Comparison of ENCODE assay signal across 12 cellular contexts in genomic region chr2:215409331-215410127, GRCh38. TPM values are rescaled to one million over a fixed set of nuclear protein-coding genes. Genes with fewer than 3 reads are reported as not detected.
DNase-seq lines count a peak whose midpoint lies in the region; ATAC-seq, FAIRE-seq and TF ChIP-seq lines count a peak whose summit lies in the region.
"Had no signal": no experiment of that assay in that cellular context is flagged by ENCODE, and none has a peak within 500 bp of the region (broad histone marks: within the 10 kb centered on the region; RNA-seq: fewer than 3 reads in every experiment).

No MANE protein-coding gene starts in this region.

- no peaks in the 10 kb centered on the region for H3K36me3 Mint-ChIP-seq in activated T-cell treated with anti-CD3 and anti-CD28 coated beads, Interleukin-2, amount 50 U/mL, for 24 hours (ENCODE audit: low read depth)
- H3K36me3 Mint-ChIP-seq in activated T-helper 1 cell treated with anti-CD3 and anti-CD28 coated beads, Interleukin-12 subunit alpha, Interleukin-12 subunit beta, Interleukin-2, Interleukin-4 antibody, amounts not matched to agents 30 ng/mL and 10 ng/mL and 1 ng/mL, durations not matched to agents 14 hours and 24 hours and 36 hours (ENCODE audit: low read depth): no peaks in the 10 kb centered on the region

- H3K27me3 Mint-ChIP-seq in activated T-cell treated with anti-CD3 and anti-CD28 coated beads, Interleukin-2, amount 50 U/mL, for 24 hours: peaks cover 46% of the 10 kb centered on the region
- peaks cover 8% of the 10 kb centered on the region for H3K27me3 Mint-ChIP-seq in activated T-helper 1 cell treated with anti-CD3 and anti-CD28 coated beads, Interleukin-12 subunit alpha, Interleukin-12 subunit beta, Interleukin-2, Interleukin-4 antibody, amounts not matched to agents 30 ng/mL and 10 ng/mL and 1 ng/mL, durations not matched to agents 14 hours and 24 hours and 36 hours (ENCODE audit: insufficient read depth)

- no peak overlapping the region for H4K5ac ChIP-seq in mesendoderm (ENCODE audit: low read length)

- H3K79me1 ChIP-seq in mesendoderm (ENCODE audit: low read length): no peaks in the 10 kb centered on the region

- no peak overlapping the region for H3K23ac ChIP-seq in mesendoderm (ENCODE audit: low read length)

- H3K27ac ChIP-seq in keratinocyte (ENCODE audit: control insufficient read depth, insufficient read depth, low read length) (no peak overlapping the region), mesendoderm (ENCODE audit: low read depth, low read length) (no peak overlapping the region)
- H3K27ac ChIP-seq: testis had no signal

- H3K4me2 ChIP-seq in keratinocyte (ENCODE audit: control insufficient read depth, extremely low read depth, insufficient read depth, low read depth, low read length) (no peak overlapping the region), mesendoderm (ENCODE audit: low read length) (no peak overlapping the region)

- dilution Hi-C loops in keratinocyte (cut with MboI; ENCODE audit: extremely low pct_ligation_motif_present, low sequenced_read_pairs): no loop called here

- H3K4me3 ChIP-seq in keratinocyte (ENCODE audit: control insufficient read depth in 2 of 3, extremely low read depth in 1 of 3, insufficient read depth in 2 of 3, low read depth in 1 of 3, low read length in 3 of 3): no peak overlapping the region
- H3K4me3 ChIP-seq in mesendoderm (ENCODE audit: low read length): no peak overlapping the region
- H3K4me3 ChIP-seq: testis had no signal

- H3K4ac ChIP-seq in mesendoderm (ENCODE audit: low read depth, low read length): no peak overlapping the region

- no peaks in the 10 kb centered on the region for H3K9me1 ChIP-seq in keratinocyte (ENCODE audit: control insufficient read depth, extremely low read depth, insufficient read depth, low read length)

- H3K79me2 ChIP-seq in keratinocyte (ENCODE audit: control insufficient read depth, insufficient read depth, low read length) (no peaks in the 10 kb centered on the region), mesendoderm (ENCODE audit: control insufficient read depth, insufficient read depth, low read length) (no peaks in the 10 kb centered on the region)

- peak; percentile 34 for FAIRE-seq in keratinocyte (lab: Jason Lieb, UNC)

- peaks cover 2% of the 10 kb centered on the region for H3K9me3 Mint-ChIP-seq in activated T-cell treated with anti-CD3 and anti-CD28 coated beads, Interleukin-2, amount 50 U/mL, for 24 hours
- H3K9me3 Mint-ChIP-seq in activated T-helper 1 cell treated with anti-CD3 and anti-CD28 coated beads, Interleukin-12 subunit alpha, Interleukin-12 subunit beta, Interleukin-2, Interleukin-4 antibody, amounts not matched to agents 30 ng/mL and 10 ng/mL and 1 ng/mL, durations not matched to agents 14 hours and 24 hours and 36 hours: no peaks in the 10 kb centered on the region

- no peaks in the 10 kb centered on the region for H4K20me1 ChIP-seq in keratinocyte (ENCODE audit: control insufficient read depth, extremely low read depth, insufficient read depth, low read length)

- H3K36me3 ChIP-seq in keratinocyte (ENCODE audit: control insufficient read depth in 2 of 2, extremely low read depth in 1 of 2, insufficient read depth in 2 of 2, low read length in 2 of 2) (peaks cover 4 to 35% of the 10 kb centered on the region in 2 experiments), mesendoderm (ENCODE audit: control insufficient read depth, insufficient read depth, low read length) (peaks cover 12% of the 10 kb centered on the region)

- no peak overlapping the region for H3K56ac ChIP-seq in mesendoderm (ENCODE audit: low read length)

- no peak overlapping the region for H3K27ac Mint-ChIP-seq in activated T-cell treated with anti-CD3 and anti-CD28 coated beads, Interleukin-2, amount 50 U/mL, for 24 hours
- H3K27ac Mint-ChIP-seq in activated T-helper 1 cell treated with anti-CD3 and anti-CD28 coated beads, Interleukin-12 subunit alpha, Interleukin-12 subunit beta, Interleukin-2, Interleukin-4 antibody, amounts not matched to agents 30 ng/mL and 10 ng/mL and 1 ng/mL, durations not matched to agents 14 hours and 24 hours and 36 hours: peak overlapping the region; percentile 67

- H3K4me1 ChIP-seq in keratinocyte (ENCODE audit: control insufficient read depth, extremely low read depth, insufficient read depth, low read length) (peaks cover 14% of the 10 kb centered on the region), mesendoderm (ENCODE audit: control insufficient read depth, low read depth, low read length) (no peaks in the 10 kb centered on the region)
- H3K4me1 ChIP-seq: testis had no signal

- intact Hi-C loops in activated T-helper 1 cell treated with anti-CD3 and anti-CD28 coated beads, Interleukin-12 subunit alpha, Interleukin-12 subunit beta, Interleukin-2, Interleukin-4 antibody, amounts not matched to agents 30 ng/mL and 10 ng/mL and 1 ng/mL, durations not matched to agents 14 hours and 24 hours and 36 hours (cut with micrococcal nuclease): loop anchor here (2.0 to 5.0 kb wide), 2 partner anchors 27 to 97 kb away; partner anchors contain the start of genes ATIC and FN1

- no peak for TF ChIP-seq CTCF in keratinocyte (optimal IDR thresholded peaks at IDR 0.05 in 1 of 3, IDR thresholded peaks at IDR 0.05 in 1 of 3, conservative IDR thresholded peaks at IDR 0.05 in 1 of 3; ENCODE audit: extremely low read depth in 1 of 3, insufficient read depth in 2 of 3, low read length in 3 of 3)

- peak; percentile 33 for DNase-seq in activated T-cell treated with anti-CD3 and anti-CD28 coated beads for 48 hours (ENCODE audit: low read depth)
- no peak for DNase-seq in activated T-cell treated with anti-CD3 and anti-CD28 coated beads, Interleukin-2, amount 50 U/mL, for 24 hours
- DNase-seq in activated T-helper 1 cell treated with anti-CD3 and anti-CD28 coated beads, Interleukin-12 subunit alpha, Interleukin-12 subunit beta, Interleukin-2, Interleukin-4 antibody, amounts not matched to agents 30 ng/mL and 10 ng/mL and 1 ng/mL, durations not matched to agents 14 hours and 24 hours and 36 hours (ENCODE audit: low spot score): peak; percentile 18
- DNase-seq in keratinocyte (ENCODE audit: low read depth, low spot score): no peak
- peak; percentile 53 for DNase-seq in stimulated activated naive CD8-positive, alpha-beta T cell treated with anti-CD3 and anti-CD28 coated beads, Interleukin-15, Interleukin-2, amounts not matched to agents 100 U/mL and 50 U/mL, for 24 hours
- no peak for DNase-seq in NCI-H187 (lab: John Stamatoyannopoulos, UW)
- DNase-seq in mesendoderm: no peak
- DNase-seq: central memory CD4-positive, alpha-beta T cell; islet precursor cell; NCI-H1417; testis had no signal

- H3K4me3 Mint-ChIP-seq in activated T-cell treated with anti-CD3 and anti-CD28 coated beads, Interleukin-2, amount 50 U/mL, for 24 hours: no peak overlapping the region
- H3K4me3 Mint-ChIP-seq in activated T-helper 1 cell treated with anti-CD3 and anti-CD28 coated beads, Interleukin-12 subunit alpha, Interleukin-12 subunit beta, Interleukin-2, Interleukin-4 antibody, amounts not matched to agents 30 ng/mL and 10 ng/mL and 1 ng/mL, durations not matched to agents 14 hours and 24 hours and 36 hours: peak overlapping the region; percentile 21

- H3K18ac ChIP-seq in mesendoderm (ENCODE audit: low read length): no peak overlapping the region

- H3K9ac ChIP-seq in keratinocyte (ENCODE audit: control insufficient read depth, extremely low read depth, insufficient read depth, low read length): no peak overlapping the region
- no peak overlapping the region for H3K9ac ChIP-seq in mesendoderm (ENCODE audit: low read length)

- H2BK5ac ChIP-seq in mesendoderm (ENCODE audit: low read length): no peak overlapping the region

- peak; percentile 86 for ATAC-seq in stimulated activated naive CD8-positive, alpha-beta T cell treated with anti-CD3 and anti-CD28 coated beads, Interleukin-15, Interleukin-2, amounts not matched to agents 100 U/mL and 50 U/mL, for 24 hours
- ATAC-seq in GM19035 (IDR thresholded peaks at IDR 0.05; ENCODE audit: unreplicated experiment): no peak

- WGBS in mesendoderm (ENCODE audit: extremely low coverage, insufficient coverage, low lambda C conversion rate): no CpG with 5 or more reads among the region's 18 CpGs

- H2BK120ac ChIP-seq in mesendoderm (ENCODE audit: low read depth, low read length): no peak overlapping the region

- H3K9me3 ChIP-seq in keratinocyte (ENCODE audit: control insufficient read depth, low read depth, low read length): no peaks in the 10 kb centered on the region
- H3K9me3 ChIP-seq: testis had no signal

- no peak overlapping the region for H4K8ac ChIP-seq in mesendoderm (ENCODE audit: low read depth, low read length)

- H3K27me3 ChIP-seq in keratinocyte (ENCODE audit: control insufficient read depth, extremely low read depth, insufficient read depth, low read length) (no peaks in the 10 kb centered on the region), mesendoderm (ENCODE audit: insufficient read depth, low read length, poor library complexity) (no peaks in the 10 kb centered on the region)
- H3K27me3 ChIP-seq: testis had no signal

- no peak overlapping the region for H2AK5ac ChIP-seq in mesendoderm (ENCODE audit: low read length)

- H3K4me1 Mint-ChIP-seq in activated T-cell treated with anti-CD3 and anti-CD28 coated beads, Interleukin-2, amount 50 U/mL, for 24 hours (ENCODE audit: low read depth): peaks cover 16% of the 10 kb centered on the region
- H3K4me1 Mint-ChIP-seq in activated T-helper 1 cell treated with anti-CD3 and anti-CD28 coated beads, Interleukin-12 subunit alpha, Interleukin-12 subunit beta, Interleukin-2, Interleukin-4 antibody, amounts not matched to agents 30 ng/mL and 10 ng/mL and 1 ng/mL, durations not matched to agents 14 hours and 24 hours and 36 hours (ENCODE audit: low read depth): peaks cover 24% of the 10 kb centered on the region

- no peak overlapping the region for H2BK15ac ChIP-seq in mesendoderm (replicated peaks; ENCODE audit: low read depth)

- no peak overlapping the region for H2AFZ ChIP-seq in keratinocyte (ENCODE audit: control insufficient read depth, low read length)

RNA-seq across cellular contexts. Expression of gene FN1, which starts 26.3 kb away (rescaled TPM):
- 1.6 and 2.7 TPM in 2 replicates for total RNA-seq in activated T-helper 1 cell treated with anti-CD3 and anti-CD28 coated beads, Interleukin-12 subunit alpha, Interleukin-12 subunit beta, Interleukin-2, Interleukin-4 antibody, amounts not matched to agents 30 ng/mL and 10 ng/mL and 1 ng/mL, durations not matched to agents 14 hours and 24 hours and 36 hours
- 1,649 to 4,168 TPM (median 2,964 TPM) in 3 replicates for polyA plus RNA-seq in keratinocyte
- polyA plus RNA-seq in keratinocyte (2011; ENCODE audit: low read depth): 122 TPM
- 812 and 843 TPM in 2 replicates for polyA plus RNA-seq in keratinocyte (2011; cell fraction: cytosol; rRNA removed)
- polyA plus RNA-seq in keratinocyte (2011; cell fraction: nucleus; rRNA removed): 8,405 and 11,754 TPM in 2 replicates
- polyA plus RNA-seq in keratinocyte (2012; ENCODE audit: low replicate concordance): 121 and 3,790 TPM in 2 replicates
- polyA minus RNA-seq in keratinocyte: 3,926 to 7,724 TPM (median 4,827 TPM) in 3 replicates
- 2,478 TPM for polyA minus RNA-seq in keratinocyte (2011; cell fraction: cytosol; rRNA and poly(A)+ RNA removed)
- 5,843 and 14,065 TPM in 2 replicates for polyA minus RNA-seq in keratinocyte (2011; cell fraction: nucleus; rRNA and poly(A)+ RNA removed)
- polyA plus RNA-seq in mesendoderm (2013, experiment 1 of 2): 82.2 TPM
- 79.8 TPM for polyA plus RNA-seq in mesendoderm (2013, experiment 2 of 2)

Comparison
In these comparisons a context has a peak if more than half of its experiments do, and no peak if none do; other contexts are left out.
1. DNase-seq: peak in activated T-cell treated with anti-CD3 and anti-CD28 coated beads for 48 hours (single experiment), activated T-helper 1 cell treated with anti-CD3 and anti-CD28 coated beads, Interleukin-12 subunit alpha, Interleukin-12 subunit beta, Interleukin-2, Interleukin-4 antibody, amounts not matched to agents 30 ng/mL and 10 ng/mL and 1 ng/mL, durations not matched to agents 14 hours and 24 hours and 36 hours (single experiment) and stimulated activated naive CD8-positive, alpha-beta T cell treated with anti-CD3 and anti-CD28 coated beads, Interleukin-15, Interleukin-2, amounts not matched to agents 100 U/mL and 50 U/mL, for 24 hours (single experiment); none in activated T-cell treated with anti-CD3 and anti-CD28 coated beads, Interleukin-2, amount 50 U/mL, for 24 hours (single experiment), keratinocyte (single experiment), NCI-H187 (0 of 2) and mesendoderm (single experiment).